In genomic region chr15:39628821-39629220, GRCh38 we compare ENCODE assay signal across 13 cellular contexts. TPM values are rescaled to one million over a fixed set of nuclear protein-coding genes. Genes with fewer than 3 reads are reported as not detected.
DNase-seq lines count a peak whose midpoint lies in the region; ATAC-seq, FAIRE-seq and TF ChIP-seq lines count a peak whose summit lies in the region.
"Had no signal": no experiment of that assay in that cellular context is flagged by ENCODE, and none has a peak within 500 bp of the region (broad histone marks: within the 10 kb centered on the region; RNA-seq: fewer than 3 reads in every experiment).

No MANE protein-coding gene starts in this region.

- no peak for TF ChIP-seq CTCF in cardiac muscle cell (IDR thresholded peaks at IDR 0.05; ENCODE audit: low read depth, low read length)
- TF ChIP-seq CTCF in type B pancreatic cell (conservative IDR thresholded peaks at IDR 0.05): no peak

- peaks cover 50% of the 10 kb centered on the region for H3K36me3 Mint-ChIP-seq in activated CD4-positive, alpha-beta T cell treated with anti-CD3 and anti-CD28 coated beads, Interleukin-2, amount 10 ng/mL, durations not matched to agents 7 days and 5 days (ENCODE audit: low read depth)
- H3K36me3 Mint-ChIP-seq in activated T-helper 17 cell treated with anti-CD3 and anti-CD28 coated beads, Interleukin-2, amount 50 U/mL, for 72 hours (ENCODE audit: low read depth): peaks cover 5% of the 10 kb centered on the region
- peaks cover 9% of the 10 kb centered on the region for H3K36me3 Mint-ChIP-seq in stimulated activated effector memory CD8-positive, alpha-beta T cell treated with anti-CD3 and anti-CD28 coated beads, Interleukin-12 subunit alpha, Interleukin-12 subunit beta, amount 100 ng/mL, for 72 hours
- H3K36me3 Mint-ChIP-seq in type B pancreatic cell: no peaks in the 10 kb centered on the region

- no peaks in the 10 kb centered on the region for H3K9me3 ChIP-seq in cardiac muscle cell (ENCODE audit: low read depth)
- H3K9me3 ChIP-seq: adrenal gland, tibial artery had no signal

- no peak for FAIRE-seq in RCC 7860 (lab: Jason Lieb, UNC)

- H3K9me3 Mint-ChIP-seq in activated CD4-positive, alpha-beta T cell treated with anti-CD3 and anti-CD28 coated beads, Interleukin-2, amount 10 ng/mL, durations not matched to agents 7 days and 5 days: peaks cover 28% of the 10 kb centered on the region
- peaks cover 6% of the 10 kb centered on the region for H3K9me3 Mint-ChIP-seq in activated T-helper 17 cell treated with anti-CD3 and anti-CD28 coated beads, Interleukin-2, amount 50 U/mL, for 72 hours
- H3K9me3 Mint-ChIP-seq in stimulated activated effector memory CD8-positive, alpha-beta T cell treated with anti-CD3 and anti-CD28 coated beads, Interleukin-12 subunit alpha, Interleukin-12 subunit beta, amount 100 ng/mL, for 72 hours: no peaks in the 10 kb centered on the region
- H3K9me3 Mint-ChIP-seq in type B pancreatic cell: no peaks in the 10 kb centered on the region

- H3K27me3 Mint-ChIP-seq in activated CD4-positive, alpha-beta T cell treated with anti-CD3 and anti-CD28 coated beads, Interleukin-2, amount 10 ng/mL, durations not matched to agents 7 days and 5 days: no peaks in the 10 kb centered on the region
- H3K27me3 Mint-ChIP-seq in activated T-helper 17 cell treated with anti-CD3 and anti-CD28 coated beads, Interleukin-2, amount 50 U/mL, for 72 hours: no peaks in the 10 kb centered on the region
- H3K27me3 Mint-ChIP-seq in type B pancreatic cell: no peaks in the 10 kb centered on the region

- H3K27me3 ChIP-seq in cardiac muscle cell: no peaks in the 10 kb centered on the region
- H3K27me3 ChIP-seq: adrenal gland, tibial artery had no signal

- no peak for DNase-seq in activated CD4-positive, alpha-beta T cell treated with anti-CD3 and anti-CD28 coated beads, Interleukin-2, amount 10 ng/mL, durations not matched to agents 7 days and 5 days
- no peak for DNase-seq in activated CD4-positive, alpha-beta T cell treated with anti-CD3 and anti-CD28 coated beads, Interleukin-2, amount 50 U/mL, for 4 hours
- DNase-seq in cardiac muscle cell (ENCODE audit: low read depth in 1 of 2, low spot score in 1 of 2) (no peak), type B pancreatic cell (ENCODE audit: extremely low spot score, unreplicated experiment) (no peak), RCC 7860 (ENCODE audit: low spot score) (no peak), NCI-H2107 treated with DMSO at 0.1 percent for 48 hours (lab: John Stamatoyannopoulos, UW; ENCODE audit: unreplicated experiment) (no peak)
- DNase-seq in stimulated activated effector memory CD8-positive, alpha-beta T cell treated with anti-CD3 and anti-CD28 coated beads, Interleukin-12 subunit alpha, Interleukin-12 subunit beta, amount 100 ng/mL, for 72 hours (ENCODE audit: low spot score in 2 of 2): no peak
- DNase-seq: erythroblast, NCI-H146, occipital lobe, tibial artery had no signal

- no peak overlapping the region for H3K4me3 ChIP-seq in cardiac muscle cell
- H3K4me3 ChIP-seq: adrenal gland, tibial artery had no signal

- H3K4me1 Mint-ChIP-seq in activated CD4-positive, alpha-beta T cell treated with anti-CD3 and anti-CD28 coated beads, Interleukin-2, amount 10 ng/mL, durations not matched to agents 7 days and 5 days: peaks cover 76% of the 10 kb centered on the region
- peaks cover 64% of the 10 kb centered on the region for H3K4me1 Mint-ChIP-seq in activated T-helper 17 cell treated with anti-CD3 and anti-CD28 coated beads, Interleukin-2, amount 50 U/mL, for 72 hours
- H3K4me1 Mint-ChIP-seq in stimulated activated effector memory CD8-positive, alpha-beta T cell treated with anti-CD3 and anti-CD28 coated beads, Interleukin-12 subunit alpha, Interleukin-12 subunit beta, amount 100 ng/mL, for 72 hours: peaks cover 77% of the 10 kb centered on the region
- peaks cover 10% of the 10 kb centered on the region for H3K4me1 Mint-ChIP-seq in type B pancreatic cell (ENCODE audit: unreplicated experiment)

- H3K4me1 ChIP-seq in cardiac muscle cell (ENCODE audit: low read depth): peaks cover 18% of the 10 kb centered on the region

- H3K27ac Mint-ChIP-seq in activated CD4-positive, alpha-beta T cell treated with anti-CD3 and anti-CD28 coated beads, Interleukin-2, amount 10 ng/mL, durations not matched to agents 7 days and 5 days: peak overlapping the region; percentile 91
- peak overlapping the region; percentile 83 for H3K27ac Mint-ChIP-seq in activated T-helper 17 cell treated with anti-CD3 and anti-CD28 coated beads, Interleukin-2, amount 50 U/mL, for 72 hours
- peak overlapping the region; percentile 48 for H3K27ac Mint-ChIP-seq in stimulated activated effector memory CD8-positive, alpha-beta T cell treated with anti-CD3 and anti-CD28 coated beads, Interleukin-12 subunit alpha, Interleukin-12 subunit beta, amount 100 ng/mL, for 72 hours
- H3K27ac Mint-ChIP-seq in type B pancreatic cell: no peak overlapping the region

- peak overlapping the region; percentile 76 for H3K27ac ChIP-seq in cardiac muscle cell
- H3K27ac ChIP-seq: adrenal gland had no signal

- ATAC-seq in activated T-helper 17 cell treated with anti-CD3 and anti-CD28 coated beads, Interleukin-2, amount 50 U/mL, for 72 hours (replicated peaks): no peak
- ATAC-seq in stimulated activated effector memory CD8-positive, alpha-beta T cell treated with anti-CD3 and anti-CD28 coated beads, Interleukin-12 subunit alpha, Interleukin-12 subunit beta, amount 100 ng/mL, for 72 hours: no peak

- H3K36me3 ChIP-seq in cardiac muscle cell: no peaks in the 10 kb centered on the region
- H3K36me3 ChIP-seq: adrenal gland, tibial artery had no signal

- CTCF ChIA-PET in activated CD4-positive, alpha-beta T cell treated with anti-CD3 and anti-CD28 coated beads, Interleukin-2, amount 10 ng/mL, durations not matched to agents 7 days and 5 days (lab: Charles Lee): interaction anchor here (1.4 to 2.4 kb wide), 3 partner anchors 8 to 929 kb away, joined by 4 to 5 read pairs (median 5); no protein-coding TSS in a partner anchor

- POLR2A ChIA-PET in activated CD4-positive, alpha-beta T cell treated with anti-CD3 and anti-CD28 coated beads, Interleukin-2, amount 10 ng/mL, durations not matched to agents 7 days and 5 days (lab: Charles Lee): interaction anchor here (0.6 kb wide), 1 partner anchor 42 kb away, joined by 4 read pairs; no protein-coding TSS in a partner anchor

- H3K4me3 Mint-ChIP-seq in activated CD4-positive, alpha-beta T cell treated with anti-CD3 and anti-CD28 coated beads, Interleukin-2, amount 10 ng/mL, durations not matched to agents 7 days and 5 days: no peak overlapping the region
- H3K4me3 Mint-ChIP-seq in activated T-helper 17 cell treated with anti-CD3 and anti-CD28 coated beads, Interleukin-2, amount 50 U/mL, for 72 hours: peak overlapping the region; percentile 50
- peak overlapping the region; percentile 8 for H3K4me3 Mint-ChIP-seq in stimulated activated effector memory CD8-positive, alpha-beta T cell treated with anti-CD3 and anti-CD28 coated beads, Interleukin-12 subunit alpha, Interleukin-12 subunit beta, amount 100 ng/mL, for 72 hours
- H3K4me3 Mint-ChIP-seq in type B pancreatic cell: no peak overlapping the region

RNA-seq across cellular contexts. Expression of gene THBS1, which starts 47.9 kb away (rescaled TPM):
- 1 to 10 TPM in 1 of 2 experiments, under 1 TPM in 1; 0.40 to 1.1 TPM for total RNA-seq in activated CD4-positive, alpha-beta T cell treated with anti-CD3 and anti-CD28 coated beads, Interleukin-2, amount 10 ng/mL, durations not matched to agents 7 days and 5 days
- total RNA-seq in activated T-helper 17 cell treated with anti-CD3 and anti-CD28 coated beads, Interleukin-2, amount 50 U/mL, for 72 hours: 1 to 10 TPM in 1 of 2 donors, under 1 TPM in 1; 0.66 to 3.5 TPM
- 55.2 and 70.2 TPM in 2 replicates for total RNA-seq in cardiac muscle cell
- polyA plus RNA-seq in cardiac muscle cell: 20.9 and 22.4 TPM in 2 replicates
- 51.7 and 137 TPM in 2 replicates for total RNA-seq in type B pancreatic cell (ENCODE audit: low replicate concordance)

Comparison
In these comparisons a context has a peak if more than half of its experiments do, and no peak if none do; other contexts are left out.
1. H3K4me3 Mint-ChIP-seq: peak in activated T-helper 17 cell treated with anti-CD3 and anti-CD28 coated beads, Interleukin-2, amount 50 U/mL, for 72 hours (single experiment) and stimulated activated effector memory CD8-positive, alpha-beta T cell treated with anti-CD3 and anti-CD28 coated beads, Interleukin-12 subunit alpha, Interleukin-12 subunit beta, amount 100 ng/mL, for 72 hours (single experiment); none in activated CD4-positive, alpha-beta T cell treated with anti-CD3 and anti-CD28 coated beads, Interleukin-2, amount 10 ng/mL, durations not matched to agents 7 days and 5 days (single experiment) and type B pancreatic cell (single experiment).
2. RNA of gene THBS1, which starts 47.9 kb away (total RNA-seq): 51.7 to 137 TPM in type B pancreatic cell and 55.2 to 70.2 TPM in cardiac muscle cell; 0.66 to 3.5 TPM in activated T-helper 17 cell treated with anti-CD3 and anti-CD28 coated beads, Interleukin-2, amount 50 U/mL, for 72 hours and 0.40 to 1.1 TPM in activated CD4-positive, alpha-beta T cell treated with anti-CD3 and anti-CD28 coated beads, Interleukin-2, amount 10 ng/mL, durations not matched to agents 7 days and 5 days; every median in the first group is over 10 times any median in the second.